Comparison of ENCODE assay signal across 30 cellular contexts in genomic region chr4:6660430-6660829, GRCh38. TPM values are rescaled to one million over a fixed set of nuclear protein-coding genes. Genes with fewer than 3 reads are reported as not detected.
A peak's percentile ranks its signal among the peaks of the same experiment; 100 is the strongest.
DNase-seq lines count a peak whose midpoint lies in the region; ATAC-seq, FAIRE-seq and TF ChIP-seq lines count a peak whose summit lies in the region.
"Had no signal": no experiment of that assay in that cellular context is flagged by ENCODE, and none has a peak within 500 bp of the region (broad histone marks: within the 10 kb centered on the region; RNA-seq: fewer than 3 reads in every experiment).

No MANE protein-coding gene starts in this region.

- H3K9me1 ChIP-seq in K562 (ENCODE audit: control insufficient read depth, insufficient read depth, low read length) = no peaks in the 10 kb centered on the region

- H3K4me2 ChIP-seq in K562 (ENCODE audit: insufficient read depth, low read length) = no peak overlapping the region

- H3K36me3 ChIP-seq in HEK293 (ENCODE audit: control insufficient read depth in 2 of 2, insufficient read depth in 1 of 2, low read length in 2 of 2) = no peaks in the 10 kb centered on the region
- H3K36me3 ChIP-seq in K562 (ENCODE audit: control insufficient read depth, insufficient read depth, low read length) = no peaks in the 10 kb centered on the region
- H3K36me3 ChIP-seq in testis (ENCODE audit: low read depth, missing control alignments) = no peaks in the 10 kb centered on the region
- H3K36me3 ChIP-seq: MG63 had no signal

- H3K4me1 ChIP-seq in HEK293 (ENCODE audit: control insufficient read depth, insufficient read depth, low read length) (no peaks in the 10 kb centered on the region), K562 (replicated peaks in 1 of 2; ENCODE audit: control insufficient read depth in 2 of 2, insufficient read depth in 2 of 2, low read length in 2 of 2) (peaks cover 0 to 27% of the 10 kb centered on the region in 2 experiments; a peak in 3 of 5 replicates), testis (peaks cover 15% of the 10 kb centered on the region)
- H3K4me1 ChIP-seq: Caco-2 had no signal

- no peaks in the 10 kb centered on the region for H3K79me2 ChIP-seq in K562 (ENCODE audit: control insufficient read depth, insufficient read depth, low read length)

- no TSS peak for BruUV-seq in K562 (replicated peaks; lab: Mats Ljungman, UMichigan)

- TF ChIP-seq POLR2A in K562 (conservative IDR thresholded peaks at IDR 0.05) (no peak), testis (IDR thresholded peaks at IDR 0.05) (no peak)

- FAIRE-seq in K562 (lab: Jason Lieb, UNC) = no peak
- FAIRE-seq in urothelium cell line (lab: Jason Lieb, UNC) = no peak
- FAIRE-seq: GM12891, H54, HTR-8/SVneo had no signal

- TF ChIP-seq EP300 in K562 (IDR thresholded peaks at IDR 0.05; ENCODE audit: low read length) = no peak

- no peak for TF ChIP-seq CTCF in HEK293 (tag by site-specific recombination; IDR thresholded peaks at IDR 0.05)
- TF ChIP-seq CTCF in K562 (IDR thresholded peaks at IDR 0.05 in 2 of 3, conservative IDR thresholded peaks at IDR 0.05 in 1 of 3; ENCODE audit: insufficient read depth in 2 of 3, low read depth in 1 of 3, low read length in 3 of 3) = no peak
- no peak for TF ChIP-seq CTCF in testis (IDR thresholded peaks at IDR 0.05)

- H4K20me1 ChIP-seq in K562 (replicated peaks; ENCODE audit: control insufficient read depth, insufficient read depth, low read length) = no peaks in the 10 kb centered on the region

- CTCF ChIA-PET in HEK293 (lab: Yijun Ruan, JAX) = no interaction called here
- CTCF ChIA-PET in K562 (lab: Yijun Ruan, JAX; ENCODE audit: low intra/inter-chr PET ratio) = no interaction called here

- peak; percentile 61 for DNase-seq in A172 (ENCODE audit: low spot score)
- no peak for DNase-seq in K562 (ENCODE audit: extremely low read depth in 1 of 4, low spot score in 3 of 4)
- peak; percentile 72 for DNase-seq in testis
- DNase-seq in medulla oblongata (ENCODE audit: extremely low spot score) = no peak
- no peak for DNase-seq in activated CD8-positive, alpha-beta memory T cell treated with anti-CD3 and anti-CD28 coated beads for 24 hours
- DNase-seq in urothelium cell line (ENCODE audit: low spot score) = no peak
- DNase-seq: Caco-2; CD8-positive, alpha-beta T cell; DMS79; GF-D8; KG1; NCI-H1048; NCI-H1417; NCI-H1694; NCI-H2029 treated with DMSO at 0.1 percent for 48 hours; NCI-H2227 treated with DMSO at 0.1 percent for 48 hours; NCI-H510A; NCI-H69; SHP77 treated with DMSO at 0.1 percent for 48 hours had no signal

- no peak overlapping the region for H3K4me3 ChIP-seq in HEK293 (ENCODE audit: low read depth, low read length)
- no peak overlapping the region for H3K4me3 ChIP-seq in K562
- no peak overlapping the region for H3K4me3 ChIP-seq in testis
- H3K4me3 ChIP-seq: MG63, SK-N-MC had no signal

- 0% methylated on average over 2 of the region's 3 CpGs for WGBS in K562 (ENCODE audit: insufficient coverage, low coverage, missing lambda C conversion rate)
- 52 to 77% methylated on average over 3 of the region's 3 CpGs for WGBS in testis, 2 donors

- H3K27me3 ChIP-seq in K562 (ENCODE audit: control insufficient read depth in 2 of 2, insufficient read depth in 2 of 2, low read length in 2 of 2) (0 out of 5 replicates have a peak, but pooled peaks cover 3 to 5% of the 10 kb centered on the region in 2 experiments), testis (no peaks in the 10 kb centered on the region)
- H3K27me3 ChIP-seq: MG63 had no signal

- no peak for TF ChIP-seq RAD21 in K562 (CRISPR knock-in tag; conservative IDR thresholded peaks at IDR 0.05 in 1 of 2, IDR thresholded peaks at IDR 0.05 in 1 of 2)

- ATAC-seq in K562 = no peak
- ATAC-seq: CD8-positive, alpha-beta T cell; Panc1 had no signal

- H3K9ac ChIP-seq in K562 (ENCODE audit: insufficient read depth in 1 of 2, low read depth in 2 of 2, low read length in 2 of 2) = no peak overlapping the region

- POLR2A ChIA-PET in HEK293 (lab: Yijun Ruan, JAX) = interaction anchor here (1.0 kb wide), 1 partner anchor 13 kb away, joined by 3 read pairs; a partner anchor contains a TSS
- POLR2A ChIA-PET in K562 (lab: Yijun Ruan, JAX) = interaction anchor here (1.2 to 1.9 kb wide), 4 partner anchors 13 to 18 kb away, joined by 4 to 9 read pairs (median 4); a partner anchor contains a TSS

- no peak overlapping the region for H2AFZ ChIP-seq in K562 (ENCODE audit: low read depth, low read length)

- no peaks in the 10 kb centered on the region for H3K9me3 ChIP-seq in HEK293 (ENCODE audit: control insufficient read depth, insufficient read depth, low read depth, low read length)
- no peaks in the 10 kb centered on the region for H3K9me3 ChIP-seq in K562 (replicated peaks; ENCODE audit: control insufficient read depth, insufficient read depth, low read depth, low read length)
- H3K9me3 ChIP-seq in testis = no peaks in the 10 kb centered on the region
- H3K9me3 ChIP-seq: Caco-2, MG63 had no signal

- intact Hi-C loops in K562 (cut with micrococcal nuclease) (no loop called here), testis (cut with DNase I; ENCODE audit: low total_unique reads) (no loop called here)

- H3K27ac ChIP-seq in HEK293 (ENCODE audit: extremely low read depth, low read depth, low read length) (no peak overlapping the region), K562 (ENCODE audit: extremely low read depth, low read depth, low read length) (no peak overlapping the region), testis (no peak overlapping the region)
- H3K27ac ChIP-seq: C4-2B, RWPE1, SK-N-MC had no signal

- in situ Hi-C loops in K562 (cut with MboI) = no loop called here

RNA-seq across cellular contexts. Expression of gene MRFAP1, which starts 19.9 kb away (rescaled TPM):
- 153 and 191 TPM in 2 replicates for total RNA-seq in A172 (2014; rRNA removed; shearing (Covaris generic))
- total RNA-seq in K562 (2011; cell fraction: chromatin; rRNA removed; ENCODE audit: low replicate concordance) = 15.5 and 27.2 TPM in 2 replicates
- 14.7 and 15.3 TPM in 2 replicates for total RNA-seq in K562 (2011; cell fraction: nucleolus; rRNA removed)
- 23.0 and 24.2 TPM in 2 replicates for total RNA-seq in K562 (2011; cell fraction: nucleoplasm; rRNA removed)
- total RNA-seq in K562 (2014; rRNA removed) = 147 and 234 TPM in 2 replicates
- 151 and 173 TPM in 2 replicates for total RNA-seq in K562 (2014; rRNA removed; fragmentation: Illumina TruSeq; extraction: Trizol)
- total RNA-seq in K562 (2015; rRNA removed; fragmentation: Illumina TruSeq; extraction: Trizol) = 163 and 171 TPM in 2 replicates
- 257 and 270 TPM in 2 replicates for total RNA-seq in K562 (2021)
- 123 and 143 TPM in 2 replicates for polyA plus RNA-seq in K562 (2011; rRNA removed)
- polyA plus RNA-seq in K562 (2011; cell fraction: cytosol; rRNA removed) = 93.5 and 146 TPM in 2 replicates
- polyA plus RNA-seq in K562 (2011; cell fraction: nucleus; rRNA removed) = 74.4 and 83.5 TPM in 2 replicates
- polyA plus RNA-seq in K562 (2012) = 285 and 344 TPM in 2 replicates
- 185 and 221 TPM in 2 replicates for polyA plus RNA-seq in K562 (2014; fragmentation: Illumina TruSeq; extraction: Trizol)
- polyA plus RNA-seq in K562 (2014; fragmentation: Nextera tagmentation; extraction: Ambion mirVana) = 10 to 100 TPM; 46.0 to 59.9 TPM
- 251 and 255 TPM in 2 replicates for polyA plus RNA-seq in K562 (2014; rRNA removed)
- polyA minus RNA-seq in K562 (2011; rRNA and poly(A)+ RNA removed) = 49.7 and 58.2 TPM in 2 replicates
- 37.6 and 63.5 TPM in 2 replicates for polyA minus RNA-seq in K562 (2011; cell fraction: cytosol; rRNA and poly(A)+ RNA removed)
- 13.9 and 29.2 TPM in 2 replicates for polyA minus RNA-seq in K562 (2011; cell fraction: nucleus; rRNA and poly(A)+ RNA removed)
- 100 to 1,000 TPM; 289 to 308 TPM for total RNA-seq in testis
- polyA plus RNA-seq in testis (ENCODE audit: insufficient read depth, low read depth, low replicate concordance) = 382 TPM

RNA-seq across cellular contexts. Expression of gene S100P, which starts 33.2 kb away (rescaled TPM):
- not detected in 2 replicates for total RNA-seq in A172 (2014; rRNA removed; shearing (Covaris generic))
- 1.7 TPM in 1 of 2 replicates, not detected in the other for total RNA-seq in K562 (2011; cell fraction: chromatin; rRNA removed; ENCODE audit: low replicate concordance)
- 0.33 and 0.53 TPM in 2 replicates for total RNA-seq in K562 (2011; cell fraction: nucleolus; rRNA removed)
- 0.81 TPM in 1 of 2 replicates, not detected in the other for total RNA-seq in K562 (2011; cell fraction: nucleoplasm; rRNA removed)
- total RNA-seq in K562 (2014; rRNA removed) = 5.8 and 7.5 TPM in 2 replicates
- 7.4 and 13.7 TPM in 2 replicates for total RNA-seq in K562 (2014; rRNA removed; fragmentation: Illumina TruSeq; extraction: Trizol)
- 7.2 and 7.5 TPM in 2 replicates for total RNA-seq in K562 (2015; rRNA removed; fragmentation: Illumina TruSeq; extraction: Trizol)
- 13.2 and 16.8 TPM in 2 replicates for total RNA-seq in K562 (2021)
- polyA plus RNA-seq in K562 (2011; rRNA removed) = 2.7 and 4.1 TPM in 2 replicates
- 0.55 and 3.2 TPM in 2 replicates for polyA plus RNA-seq in K562 (2011; cell fraction: cytosol; rRNA removed)
- 0.30 and 1.6 TPM in 2 replicates for polyA plus RNA-seq in K562 (2011; cell fraction: nucleus; rRNA removed)
- 11.5 and 304 TPM in 2 replicates for polyA plus RNA-seq in K562 (2012)
- 6.9 and 7.4 TPM in 2 replicates for polyA plus RNA-seq in K562 (2014; fragmentation: Illumina TruSeq; extraction: Trizol)
- 10 to 100 TPM; 21.0 to 23.8 TPM for polyA plus RNA-seq in K562 (2014; fragmentation: Nextera tagmentation; extraction: Ambion mirVana)
- 5.5 and 5.7 TPM in 2 replicates for polyA plus RNA-seq in K562 (2014; rRNA removed)
- polyA minus RNA-seq in K562 (2011; rRNA and poly(A)+ RNA removed) = 0.15 and 0.25 TPM in 2 replicates
- 4.8 and 23.3 TPM in 2 replicates for polyA minus RNA-seq in K562 (2011; cell fraction: cytosol; rRNA and poly(A)+ RNA removed)
- 4.7 and 6.1 TPM in 2 replicates for polyA minus RNA-seq in K562 (2011; cell fraction: nucleus; rRNA and poly(A)+ RNA removed)
- total RNA-seq in testis = 1 to 10 TPM in 1 of 2 donors, under 1 TPM in 1; 0.19 to 2.1 TPM
- 3.5 TPM for polyA plus RNA-seq in testis (ENCODE audit: insufficient read depth, low read depth, low replicate concordance)
- total RNA-seq: B cell, OCI-LY7 had no signal

RNA-seq across cellular contexts. Expression of gene MRFAP1L1, which starts 49.2 kb away (rescaled TPM):
- 71.6 and 90.6 TPM in 2 replicates for total RNA-seq in A172 (2014; rRNA removed; shearing (Covaris generic))
- total RNA-seq in K562 (2011; cell fraction: chromatin; rRNA removed; ENCODE audit: low replicate concordance) = 23.4 and 45.9 TPM in 2 replicates
- 16.5 and 18.4 TPM in 2 replicates for total RNA-seq in K562 (2011; cell fraction: nucleolus; rRNA removed)
- total RNA-seq in K562 (2011; cell fraction: nucleoplasm; rRNA removed) = 26.7 and 33.1 TPM in 2 replicates
- total RNA-seq in K562 (2014; rRNA removed) (74.2 and 78.8 TPM in 2 replicates), K562 (2014; rRNA removed; fragmentation: Illumina TruSeq; extraction: Trizol) (85.7 and 86.2 TPM in 2 replicates), K562 (2015; rRNA removed; fragmentation: Illumina TruSeq; extraction: Trizol) (83.3 and 90.6 TPM in 2 replicates), K562 (2021) (51.3 and 53.6 TPM in 2 replicates), testis (10 to 100 TPM; 40.8 to 60.5 TPM)
- polyA plus RNA-seq in K562 (2011; rRNA removed) (59.5 and 83.8 TPM in 2 replicates), K562 (2014; fragmentation: Illumina TruSeq; extraction: Trizol) (74.8 and 87.6 TPM in 2 replicates), K562 (2014; fragmentation: Nextera tagmentation; extraction: Ambion mirVana) (10 to 100 TPM; 37.6 to 48.1 TPM), K562 (2014; rRNA removed) (104 and 111 TPM in 2 replicates), testis (ENCODE audit: insufficient read depth, low read depth, low replicate concordance) (42.9 TPM)
- 19.4 and 37.0 TPM in 2 replicates for polyA plus RNA-seq in K562 (2011; cell fraction: cytosol; rRNA removed)
- polyA plus RNA-seq in K562 (2011; cell fraction: nucleus; rRNA removed) = 37.8 and 48.5 TPM in 2 replicates
- polyA plus RNA-seq in K562 (2012) = 49.1 and 74.0 TPM in 2 replicates
- 46.9 and 49.6 TPM in 2 replicates for polyA minus RNA-seq in K562 (2011; rRNA and poly(A)+ RNA removed)
- polyA minus RNA-seq in K562 (2011; cell fraction: cytosol; rRNA and poly(A)+ RNA removed) = 10.4 and 17.8 TPM in 2 replicates
- 13.7 and 31.7 TPM in 2 replicates for polyA minus RNA-seq in K562 (2011; cell fraction: nucleus; rRNA and poly(A)+ RNA removed)

RNA-seq across cellular contexts. Expression of gene BLOC1S4, which starts 55.5 kb away (rescaled TPM):
- total RNA-seq in A172 (2014; rRNA removed; shearing (Covaris generic)) = 16.8 and 23.2 TPM in 2 replicates
- 9.9 and 18.6 TPM in 2 replicates for total RNA-seq in K562 (2011; cell fraction: chromatin; rRNA removed; ENCODE audit: low replicate concordance)
- total RNA-seq in K562 (2011; cell fraction: nucleolus; rRNA removed) = 25.1 and 30.5 TPM in 2 replicates
- total RNA-seq in K562 (2011; cell fraction: nucleoplasm; rRNA removed) = 18.3 and 23.1 TPM in 2 replicates
- total RNA-seq in K562 (2014; rRNA removed) = 31.6 and 38.3 TPM in 2 replicates
- total RNA-seq in K562 (2014; rRNA removed; fragmentation: Illumina TruSeq; extraction: Trizol) = 10.0 and 11.2 TPM in 2 replicates
- 10.5 and 10.8 TPM in 2 replicates for total RNA-seq in K562 (2015; rRNA removed; fragmentation: Illumina TruSeq; extraction: Trizol)
- total RNA-seq in K562 (2021) = 29.4 and 31.1 TPM in 2 replicates
- 21.0 and 25.5 TPM in 2 replicates for polyA plus RNA-seq in K562 (2011; rRNA removed)
- polyA plus RNA-seq in K562 (2011; cell fraction: cytosol; rRNA removed) = 27.6 and 61.0 TPM in 2 replicates
- 14.4 and 23.7 TPM in 2 replicates for polyA plus RNA-seq in K562 (2011; cell fraction: nucleus; rRNA removed)
- polyA plus RNA-seq in K562 (2012) = 20.7 and 24.2 TPM in 2 replicates
- 10.3 and 15.0 TPM in 2 replicates for polyA plus RNA-seq in K562 (2014; fragmentation: Illumina TruSeq; extraction: Trizol)
- 1 to 10 TPM; 3.1 to 3.9 TPM for polyA plus RNA-seq in K562 (2014; fragmentation: Nextera tagmentation; extraction: Ambion mirVana)
- polyA plus RNA-seq in K562 (2014; rRNA removed) = 30.9 and 37.3 TPM in 2 replicates
- 5.4 and 8.9 TPM in 2 replicates for polyA minus RNA-seq in K562 (2011; rRNA and poly(A)+ RNA removed)
- polyA minus RNA-seq in K562 (2011; cell fraction: cytosol; rRNA and poly(A)+ RNA removed) = 9.5 and 11.1 TPM in 2 replicates
- 10.4 and 14.2 TPM in 2 replicates for polyA minus RNA-seq in K562 (2011; cell fraction: nucleus; rRNA and poly(A)+ RNA removed)
- 10 to 100 TPM; 21.3 to 27.3 TPM for total RNA-seq in testis
- polyA plus RNA-seq in testis (ENCODE audit: insufficient read depth, low read depth, low replicate concordance) = 10.2 TPM

Comparison
In these comparisons a context has a peak if more than half of its experiments do, and no peak if none do; other contexts are left out.
1. DNase-seq: peak in A172 (single experiment) and testis (single experiment); none in K562 (0 of 4), medulla oblongata (single experiment), activated CD8-positive, alpha-beta memory T cell treated with anti-CD3 and anti-CD28 coated beads for 24 hours (single experiment) and urothelium cell line (single experiment).